18 cellular contexts compared by ENCODE assay signal in the genomic region with DNA sequence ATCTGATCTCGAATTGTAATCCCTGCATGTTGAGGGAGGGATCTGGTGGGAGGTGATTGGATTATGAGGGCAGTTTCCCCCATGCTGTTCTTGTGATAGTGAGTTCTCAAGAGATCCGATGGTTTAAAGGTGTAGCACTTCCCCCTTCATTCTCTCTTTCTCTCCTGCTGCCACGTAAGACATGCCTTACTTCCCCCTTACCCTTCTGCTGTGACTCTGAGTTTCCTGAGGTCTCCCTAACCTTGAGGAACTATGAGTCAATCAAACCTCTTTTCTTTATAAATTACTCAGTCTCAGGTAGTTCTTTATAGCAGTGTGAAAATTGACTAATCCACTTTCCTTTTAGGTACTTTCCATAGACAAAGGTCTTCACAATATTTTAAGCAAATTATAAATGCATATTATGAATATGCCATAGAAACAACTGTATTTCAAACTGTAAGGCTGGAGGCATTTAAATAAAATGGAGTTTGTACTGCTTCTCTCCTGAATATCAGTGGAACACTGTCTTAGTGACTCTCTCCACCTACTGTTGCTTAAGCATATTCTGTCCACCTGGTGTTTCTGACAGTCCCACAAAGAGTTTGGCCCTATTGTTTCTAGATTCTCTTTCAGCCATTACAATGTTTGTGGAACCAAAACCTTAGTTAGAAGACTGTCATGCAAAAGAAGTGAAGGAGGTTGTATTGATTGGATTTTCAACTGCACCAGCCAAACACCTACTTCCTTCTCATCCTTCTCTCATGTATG. TPM values are rescaled to one million over a fixed set of nuclear protein-coding genes. Genes with fewer than 3 reads are reported as not detected.
A peak's percentile ranks its signal among the peaks of the same experiment; 100 is the strongest.
DNase-seq lines count a peak whose midpoint lies in the region; ATAC-seq, FAIRE-seq and TF ChIP-seq lines count a peak whose summit lies in the region.
"Had no signal": no experiment of that assay in that cellular context is flagged by ENCODE, and none has a peak within 500 bp of the region (broad histone marks: within the 10 kb centered on the region; RNA-seq: fewer than 3 reads in every experiment).

No MANE protein-coding gene starts in this region.

- no peak for TF ChIP-seq CTCF in activated B cell treated with CpG ODN at 0.5 μM for 24 hours (IDR thresholded peaks at IDR 0.05)

- no peak overlapping the region for H3K4me3 Mint-ChIP-seq in activated B cell treated with CpG ODN at 0.5 μM for 24 hours
- H3K4me3 Mint-ChIP-seq: CD14-positive monocyte, naive B cell had no signal

- no peaks in the 10 kb centered on the region for H3K4me1 Mint-ChIP-seq in activated B cell treated with CpG ODN at 0.5 μM for 24 hours
- H3K4me1 Mint-ChIP-seq: CD14-positive monocyte, naive B cell had no signal

- ATAC-seq in GM18511 (IDR thresholded peaks at IDR 0.05; ENCODE audit: unreplicated experiment) (peak; percentile 36), HG02870 (IDR thresholded peaks at IDR 0.05; ENCODE audit: unreplicated experiment) (peak; percentile 46), activated B cell treated with CpG ODN at 0.5 μM for 24 hours (ENCODE audit: low read depth) (peak; percentile 10), GM18861 (IDR thresholded peaks at IDR 0.05; ENCODE audit: unreplicated experiment) (no peak)
- ATAC-seq: right lobe of liver had no signal

- CTCF ChIA-PET in activated B cell treated with CpG ODN at 0.5 μM for 24 hours (lab: Charles Lee): no interaction called here

- TF ChIP-seq POLR2A in GM12891 (IDR thresholded peaks at IDR 0.05; ENCODE audit: low read depth, low read length): no peak

- no peaks in the 10 kb centered on the region for H3K36me3 Mint-ChIP-seq in activated B cell treated with CpG ODN at 0.5 μM for 24 hours (ENCODE audit: low read depth)
- H3K36me3 Mint-ChIP-seq: CD14-positive monocyte, naive B cell had no signal

- no peak for DNase-seq in GM12891 (ENCODE audit: insufficient read length, low spot score)
- DNase-seq in activated B cell treated with CpG ODN at 0.5 μM for 24 hours: no peak
- DNase-seq in pons (ENCODE audit: low spot score): no peak
- no peak for DNase-seq in activated effector memory CD4-positive, alpha-beta T cell treated with Interleukin-2 at 50 U/mL for 16 hours
- no peak for DNase-seq in nucleus accumbens (lab: John Stamatoyannopoulos, UW)
- DNase-seq: activated CD4-positive, CD25-positive, alpha-beta regulatory T cell; naive B cell; NCI-H2171 treated with DMSO at 0.1 percent for 48 hours; OCI-M1; right lobe of liver had no signal

- POLR2A ChIA-PET in activated B cell treated with CpG ODN at 0.5 μM for 24 hours (lab: Charles Lee): no interaction called here

- FAIRE-seq in GM12891 (lab: Jason Lieb, UNC): no peak

- H3K27ac Mint-ChIP-seq in activated B cell treated with CpG ODN at 0.5 μM for 24 hours: no peak overlapping the region
- H3K27ac Mint-ChIP-seq: CD14-positive monocyte had no signal

- H3K9me3 Mint-ChIP-seq in activated B cell treated with CpG ODN at 0.5 μM for 24 hours: peaks cover 13% of the 10 kb centered on the region

- H3K27me3 Mint-ChIP-seq in activated B cell treated with CpG ODN at 0.5 μM for 24 hours: peaks cover 2% of the 10 kb centered on the region

- intact Hi-C loops in activated B cell treated with CpG ODN at 0.5 μM for 24 hours (cut with micrococcal nuclease): loop anchor here (2.0 kb wide), 1 partner anchor 501 kb away; no protein-coding TSS in a partner anchor

TF ChIP-seq in GM12891, 5 proteins besides CTCF, POLR2A, EP300 and RAD21:
- TF ChIP-seq SPI1 (IDR thresholded peaks at IDR 0.05; ENCODE audit: low read depth, low read length) (peak; percentile 65), POLR2AphosphoS5 (IDR thresholded peaks at IDR 0.05; ENCODE audit: low read depth, low read length) (no peak)

RNA-seq across cellular contexts. Expression of gene IL17A, which starts 24.3 kb away (rescaled TPM):
- polyA plus RNA-seq in GM12891 (2012; ENCODE audit: low read depth, missing spikeins): not detected
- not detected in 2 replicates for total RNA-seq in activated B cell treated with CpG ODN at 0.5 μM for 24 hours
- total RNA-seq: Daoy, left lobe of liver, right lobe of liver, thoracic aorta had no signal
- polyA plus RNA-seq: adipose tissue, CD14-positive monocyte had no signal
